8 cellular contexts compared by ENCODE assay signal in the genomic region with DNA sequence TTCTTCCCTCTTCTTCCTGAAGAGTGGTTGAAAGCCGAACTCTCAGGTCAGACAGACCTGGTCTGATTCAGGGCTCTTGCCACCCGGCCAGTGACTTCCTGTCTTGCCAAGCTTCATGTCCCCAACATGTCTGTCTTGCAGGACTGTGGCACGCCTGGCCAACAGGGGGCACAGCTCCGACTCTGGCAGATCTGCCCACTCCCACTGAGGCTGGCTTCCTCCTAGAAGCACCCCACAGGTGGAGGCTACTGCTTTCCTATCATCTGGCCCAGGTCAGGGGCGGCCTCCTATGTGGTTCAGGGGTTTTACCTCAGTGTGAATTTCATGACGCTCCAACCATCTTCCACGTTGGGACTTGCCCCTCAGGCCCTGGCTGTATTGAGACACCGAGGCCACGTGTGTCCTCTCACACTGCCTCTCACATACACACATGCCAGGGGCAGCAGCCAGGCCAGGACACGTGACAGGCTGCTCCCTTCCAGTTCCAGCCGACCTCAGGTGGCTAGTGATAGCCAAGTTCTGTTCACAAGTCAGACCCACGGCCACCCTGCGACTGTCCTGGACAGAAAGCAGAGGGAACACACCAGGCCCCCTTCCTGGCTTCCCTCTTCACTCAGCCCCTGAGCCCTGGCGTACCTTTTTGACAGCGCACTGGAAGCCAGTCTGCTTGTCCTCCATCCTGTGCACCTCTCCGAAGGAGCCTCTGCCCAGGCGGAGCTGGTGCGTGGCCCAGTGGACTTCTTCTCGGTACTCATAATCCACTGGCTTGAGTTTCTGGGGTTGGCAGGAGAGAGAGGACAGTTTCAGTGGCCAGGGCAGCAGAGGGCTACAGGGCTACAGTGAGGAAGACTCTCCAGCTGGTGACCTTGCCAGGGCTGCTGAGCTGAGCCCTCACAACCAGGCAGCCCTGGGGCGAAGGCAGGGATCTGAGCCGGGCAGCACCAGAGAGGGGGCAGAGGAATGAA. TPM values are rescaled to one million over a fixed set of nuclear protein-coding genes. Genes with fewer than 3 reads are reported as not detected.
DNase-seq lines count a peak whose midpoint lies in the region; ATAC-seq and TF ChIP-seq lines count a peak whose summit lies in the region.

No MANE protein-coding gene starts in this region.

- H3K36me3 ChIP-seq in upper lobe of right lung = peaks cover 66% of the 10 kb centered on the region

- peak; percentile 37 for TF ChIP-seq CTCF in 22Rv1 (IDR thresholded peaks at IDR 0.05)
- TF ChIP-seq CTCF in upper lobe of right lung (IDR thresholded peaks at IDR 0.05) = peak; percentile 26

- intact Hi-C loops in activated naive CD4-positive, alpha-beta T cell treated with anti-CD3 and anti-CD28 coated beads for 36 hours (cut with micrococcal nuclease) = loop anchor here (2.0 kb wide), 1 partner anchor 32 kb away; a partner anchor contains a TSS
- intact Hi-C loops in left colon (cut with DNase I, micrococcal nuclease) (no loop called here), upper lobe of right lung (cut with DNase I) (no loop called here)

- H3K27ac ChIP-seq in 22Rv1 (no peak overlapping the region), upper lobe of right lung (no peak overlapping the region)

- no peaks in the 10 kb centered on the region for H3K36me3 Mint-ChIP-seq in IgD-negative memory B cell
- H3K36me3 Mint-ChIP-seq in activated naive CD4-positive, alpha-beta T cell treated with anti-CD3 and anti-CD28 coated beads for 36 hours (ENCODE audit: low read depth) = peaks cover 48% of the 10 kb centered on the region

- peak; percentile 43 for ATAC-seq in left colon
- peak; percentile 22 for ATAC-seq in upper lobe of right lung
- no peak for ATAC-seq in GM18861 (IDR thresholded peaks at IDR 0.05; ENCODE audit: unreplicated experiment)
- ATAC-seq in HG03039 (IDR thresholded peaks at IDR 0.05; ENCODE audit: unreplicated experiment) = no peak
- no peak for ATAC-seq in GM18907 (IDR thresholded peaks at IDR 0.05; ENCODE audit: unreplicated experiment)

- H3K4me3 ChIP-seq in upper lobe of right lung = no peak overlapping the region

- no peaks in the 10 kb centered on the region for H3K9me3 Mint-ChIP-seq in IgD-negative memory B cell
- no peaks in the 10 kb centered on the region for H3K9me3 Mint-ChIP-seq in activated naive CD4-positive, alpha-beta T cell treated with anti-CD3 and anti-CD28 coated beads for 36 hours

- no peak overlapping the region for H3K4me3 Mint-ChIP-seq in IgD-negative memory B cell
- H3K4me3 Mint-ChIP-seq in activated naive CD4-positive, alpha-beta T cell treated with anti-CD3 and anti-CD28 coated beads for 36 hours = no peak overlapping the region

- no peaks in the 10 kb centered on the region for H3K27me3 ChIP-seq in upper lobe of right lung

- peaks cover 25% of the 10 kb centered on the region for H3K4me1 ChIP-seq in upper lobe of right lung

- CTCF ChIA-PET in activated naive CD4-positive, alpha-beta T cell treated with anti-CD3 and anti-CD28 coated beads for 36 hours (lab: Charles Lee) = interaction anchor here (0.5 to 2.4 kb wide), 7 partner anchors 18 to 131 kb away, joined by 3 to 12 read pairs (median 4); no protein-coding TSS in a partner anchor

- peak; percentile 59 for DNase-seq in activated naive CD4-positive, alpha-beta T cell treated with anti-CD3 and anti-CD28 coated beads for 36 hours
- peak in 1 of 2 donors; percentile 49 for DNase-seq in left colon
- DNase-seq in upper lobe of right lung = peak; percentile 70

- H3K27ac Mint-ChIP-seq in IgD-negative memory B cell = peak overlapping the region; percentile 35 to 63 (median 36)
- peak overlapping the region; percentile 90 for H3K27ac Mint-ChIP-seq in activated naive CD4-positive, alpha-beta T cell treated with anti-CD3 and anti-CD28 coated beads for 36 hours

- peaks cover 0 to 8% (median 5%) of the 10 kb centered on the region in 3 donors for H3K4me1 Mint-ChIP-seq in IgD-negative memory B cell
- H3K4me1 Mint-ChIP-seq in activated naive CD4-positive, alpha-beta T cell treated with anti-CD3 and anti-CD28 coated beads for 36 hours (ENCODE audit: low read depth) = peaks cover 4% of the 10 kb centered on the region

- H3K9me3 ChIP-seq in upper lobe of right lung = no peaks in the 10 kb centered on the region

- H3K27me3 Mint-ChIP-seq in IgD-negative memory B cell = no peaks in the 10 kb centered on the region
- H3K27me3 Mint-ChIP-seq in activated naive CD4-positive, alpha-beta T cell treated with anti-CD3 and anti-CD28 coated beads for 36 hours (ENCODE audit: low read depth) = no peaks in the 10 kb centered on the region

RNA-seq across cellular contexts. Expression of a gene that starts 22.6 kb away (rescaled TPM):
- polyA plus RNA-seq in IgD-negative memory B cell = 0.34 TPM
- under 1 TPM in 1 of 2 experiments, not detected in 1; 0.12 TPM for total RNA-seq in activated naive CD4-positive, alpha-beta T cell treated with anti-CD3 and anti-CD28 coated beads for 36 hours
- total RNA-seq in left colon (not detected), upper lobe of right lung (not detected)

RNA-seq across cellular contexts. Expression of a gene that starts 32.4 kb away (rescaled TPM):
- polyA plus RNA-seq in IgD-negative memory B cell = 31.5 TPM
- 10 to 100 TPM; 45.5 to 52.0 TPM for total RNA-seq in activated naive CD4-positive, alpha-beta T cell treated with anti-CD3 and anti-CD28 coated beads for 36 hours
- total RNA-seq in left colon = 10 to 100 TPM; 13.0 to 13.3 TPM
- 9.9 TPM for total RNA-seq in upper lobe of right lung

Comparison
In these comparisons a context has a peak if more than half of its experiments do, and no peak if none do; other contexts are left out.
1. ATAC-seq: peak in left colon (single experiment) and upper lobe of right lung (single experiment); none in GM18861 (single experiment), HG03039 (single experiment) and GM18907 (single experiment).